Comparison of ENCODE assay signal across 25 cellular contexts in genomic region chr10:66717221-66717981, GRCh38.
DNase-seq lines count a peak whose midpoint lies in the region; TF ChIP-seq lines count a peak whose summit lies in the region.
"Had no signal": no experiment of that assay in that cellular context is flagged by ENCODE, and none has a peak within 500 bp of the region (broad histone marks: within the 10 kb centered on the region; RNA-seq: fewer than 3 reads in every experiment).

No MANE protein-coding gene starts in this region.

- no peaks in the 10 kb centered on the region for H3K4me1 Mint-ChIP-seq in activated CD4-positive, alpha-beta memory T cell treated with anti-CD3 and anti-CD28 coated beads for 36 hours (ENCODE audit: low read depth)
- H3K4me1 Mint-ChIP-seq: activated naive CD4-positive, alpha-beta T cell treated with anti-CD3 and anti-CD28 coated beads, Interleukin-2, amount 10 ng/mL, durations not matched to agents 7 days and 5 days; B cell had no signal

- TF ChIP-seq POLR2A in transverse colon (IDR thresholded peaks at IDR 0.05), result no peak

- TF ChIP-seq CTCF in PC-9 (conservative IDR thresholded peaks at IDR 0.05), result no peak
- no peak for TF ChIP-seq CTCF in transverse colon (IDR thresholded peaks at IDR 0.05)

- H3K4me3 Mint-ChIP-seq in activated CD4-positive, alpha-beta memory T cell treated with anti-CD3 and anti-CD28 coated beads for 36 hours, result no peak overlapping the region
- H3K4me3 Mint-ChIP-seq: activated naive CD4-positive, alpha-beta T cell treated with anti-CD3 and anti-CD28 coated beads, Interleukin-2, amount 10 ng/mL, durations not matched to agents 7 days and 5 days; B cell; effector memory CD8-positive, alpha-beta T cell had no signal

- H2AFZ ChIP-seq in PC-9, result 0 out of 2 replicates have a peak overlapping the region, but pooled peaks have one; percentile 33

- CTCF ChIA-PET in PC-9 (lab: Charles Lee), result no interaction called here
- CTCF ChIA-PET in activated CD4-positive, alpha-beta memory T cell treated with anti-CD3 and anti-CD28 coated beads for 36 hours (lab: Charles Lee), result interaction anchor here (0.6 kb wide), 1 partner anchor 1871 kb away, joined by 3 read pairs; no protein-coding TSS in a partner anchor

- WGBS in transverse colon (ENCODE audit: low coverage in 1 of 2), 2 donors, result 42 to 71% methylated on average over 7 to 9 of the region's 9 CpGs

- H3K36me3 ChIP-seq in PC-9 (ENCODE audit: low read depth) (no peaks in the 10 kb centered on the region), transverse colon (no peaks in the 10 kb centered on the region)
- H3K36me3 ChIP-seq: neutrophil, prostate gland, upper lobe of right lung had no signal

- in situ Hi-C loops in transverse colon (cut with MboI; ENCODE audit: low pct_ligation_motif_present in 1 of 4, low pct_unique_long_range_greater_than_20kb in 1 of 4, low sequenced_read_pairs in 3 of 4), result no loop called here

- no peak overlapping the region for H3K4me3 ChIP-seq in PC-9
- no peak overlapping the region for H3K4me3 ChIP-seq in transverse colon
- H3K4me3 ChIP-seq: coronary artery, prostate gland, upper lobe of right lung had no signal

- BruUV-seq in PC-9 (replicated peaks; lab: Mats Ljungman, UMichigan), result no TSS peak

- no peaks in the 10 kb centered on the region for H3K79me2 ChIP-seq in PC-9 (ENCODE audit: low read depth)

- H3F3A ChIP-seq in PC-9 (ENCODE audit: insufficient read depth, low read depth), result no peaks in the 10 kb centered on the region

- H3K36me3 Mint-ChIP-seq in activated CD4-positive, alpha-beta memory T cell treated with anti-CD3 and anti-CD28 coated beads for 36 hours, result no peaks in the 10 kb centered on the region
- H3K36me3 Mint-ChIP-seq: activated naive CD4-positive, alpha-beta T cell treated with anti-CD3 and anti-CD28 coated beads, Interleukin-2, amount 10 ng/mL, durations not matched to agents 7 days and 5 days had no signal

- H3K9me3 ChIP-seq in PC-9 (ENCODE audit: insufficient read depth, low read depth) (no peaks in the 10 kb centered on the region), transverse colon (no peaks in the 10 kb centered on the region)
- H3K9me3 ChIP-seq: neutrophil, prostate gland, upper lobe of right lung had no signal

- no peak overlapping the region for H3K4me2 ChIP-seq in PC-9

- H3K27ac ChIP-seq in PC-9, result no peak overlapping the region
- peak overlapping the region; percentile 54 to 77 (median 70) for H3K27ac ChIP-seq in transverse colon
- H3K27ac ChIP-seq: coronary artery, foreskin keratinocyte, neutrophil, prostate gland, upper lobe of right lung had no signal

- DNase-seq in NCI-H510A treated with DMSO at 0.1 percent for 48 hours (lab: John Stamatoyannopoulos, UW) (peak; percentile 6), NCI-H510A (lab: John Stamatoyannopoulos, UW) (no peak), PC-9 (no peak), iPS-NIHi7 (ENCODE audit: extremely low spot score) (peak; percentile 11), transverse colon (peak; percentile 14), DMS53 (lab: John Stamatoyannopoulos, UW) (no peak), NCI-H2107 (lab: John Stamatoyannopoulos, UW) (no peak)
- no peak for DNase-seq in activated CD4-positive, alpha-beta memory T cell treated with anti-CD3 and anti-CD28 coated beads for 36 hours
- DNase-seq: activated CD4-positive, alpha-beta T cell treated with anti-CD3 and anti-CD28 coated beads for 48 hours; activated naive CD4-positive, alpha-beta T cell treated with anti-CD3 and anti-CD28 coated beads, Interleukin-2, amount 10 ng/mL, durations not matched to agents 7 days and 5 days; activated T-cell treated with anti-CD3 and anti-CD28 coated beads, Interleukin-2, amount 50 U/mL, for 48 hours; amniotic stem cell; DMS79 treated with DMSO at 0.1 percent for 48 hours; effector memory CD8-positive, alpha-beta T cell; foreskin keratinocyte; GOT3; hippocampal formation; islet precursor cell; KG1; NCI-H187; upper lobe of right lung had no signal

- no peaks in the 10 kb centered on the region for H3K27me3 ChIP-seq in PC-9 (ENCODE audit: insufficient read depth, low read depth)
- no peaks in the 10 kb centered on the region for H3K27me3 ChIP-seq in transverse colon
- H3K27me3 ChIP-seq: foreskin keratinocyte, neutrophil, upper lobe of right lung had no signal

- H3K9me2 ChIP-seq in PC-9 (ENCODE audit: insufficient read depth), result no peaks in the 10 kb centered on the region

- no peak overlapping the region for H3K27ac Mint-ChIP-seq in activated CD4-positive, alpha-beta memory T cell treated with anti-CD3 and anti-CD28 coated beads for 36 hours
- H3K27ac Mint-ChIP-seq: activated naive CD4-positive, alpha-beta T cell treated with anti-CD3 and anti-CD28 coated beads, Interleukin-2, amount 10 ng/mL, durations not matched to agents 7 days and 5 days; B cell; effector memory CD8-positive, alpha-beta T cell had no signal

- no peaks in the 10 kb centered on the region for H3K9me3 Mint-ChIP-seq in activated CD4-positive, alpha-beta memory T cell treated with anti-CD3 and anti-CD28 coated beads for 36 hours

- no peaks in the 10 kb centered on the region for H3K4me1 ChIP-seq in PC-9 (replicated peaks; ENCODE audit: insufficient read depth)
- peaks cover 0 to 13% (median 7%) of the 10 kb centered on the region in 4 donors for H3K4me1 ChIP-seq in transverse colon
- H3K4me1 ChIP-seq: prostate gland, upper lobe of right lung had no signal

- no peaks in the 10 kb centered on the region; the same call in 1 of the 2 replicates for H4K20me1 ChIP-seq in PC-9 (ENCODE audit: insufficient read depth)

- intact Hi-C loops in PC-9 (cut with micrococcal nuclease; ENCODE audit: unreplicated experiment), result no loop called here
- intact Hi-C loops in transverse colon (cut with DNase I; ENCODE audit: low total_unique reads), result no loop called here
- intact Hi-C loops in activated CD4-positive, alpha-beta memory T cell treated with anti-CD3 and anti-CD28 coated beads for 36 hours (cut with micrococcal nuclease), result no loop called here

- POLR2A ChIA-PET in PC-9 (lab: Charles Lee; ENCODE audit: unreplicated experiment), result no interaction called here
- POLR2A ChIA-PET in activated CD4-positive, alpha-beta memory T cell treated with anti-CD3 and anti-CD28 coated beads for 36 hours (lab: Charles Lee), result no interaction called here

- no peaks in the 10 kb centered on the region for H3K27me3 Mint-ChIP-seq in activated CD4-positive, alpha-beta memory T cell treated with anti-CD3 and anti-CD28 coated beads for 36 hours
- H3K27me3 Mint-ChIP-seq: activated naive CD4-positive, alpha-beta T cell treated with anti-CD3 and anti-CD28 coated beads, Interleukin-2, amount 10 ng/mL, durations not matched to agents 7 days and 5 days; B cell; effector memory CD8-positive, alpha-beta T cell had no signal

- no peak for TF ChIP-seq EP300 in transverse colon (IDR thresholded peaks at IDR 0.05; ENCODE audit: low read depth)

Comparison
In these comparisons a context has a peak if more than half of its experiments do, and no peak if none do; other contexts are left out.
1. DNase-seq: peak in NCI-H510A treated with DMSO at 0.1 percent for 48 hours (single experiment), iPS-NIHi7 (single experiment) and transverse colon (single experiment); none in NCI-H510A (single experiment), PC-9 (0 of 2), DMS53 (single experiment), activated CD4-positive, alpha-beta memory T cell treated with anti-CD3 and anti-CD28 coated beads for 36 hours (single experiment) and NCI-H2107 (single experiment).